28 cellular contexts compared by ENCODE assay signal in genomic region chr17:64334851-64335250, GRCh38. TPM values are rescaled to one million over a fixed set of nuclear protein-coding genes. Genes with fewer than 3 reads are reported as not detected.
A peak's percentile ranks its signal among the peaks of the same experiment; 100 is the strongest.
DNase-seq lines count a peak whose midpoint lies in the region; ATAC-seq and TF ChIP-seq lines count a peak whose summit lies in the region.
"Had no signal": no experiment of that assay in that cellular context is flagged by ENCODE, and none has a peak within 500 bp of the region (broad histone marks: within the 10 kb centered on the region; RNA-seq: fewer than 3 reads in every experiment).

No MANE protein-coding gene starts in this region.

- peaks cover 3% of the 10 kb centered on the region for H3K36me3 Mint-ChIP-seq in activated naive CD8-positive, alpha-beta T cell
- no peaks in the 10 kb centered on the region for H3K36me3 Mint-ChIP-seq in activated naive CD8-positive, alpha-beta T cell treated with anti-CD3 and anti-CD28 coated beads for 36 hours
- no peaks in the 10 kb centered on the region for H3K36me3 Mint-ChIP-seq in neural progenitor cell
- H3K36me3 Mint-ChIP-seq: mesothelial cell of epicardium had no signal

- intact Hi-C loops in breast epithelium (cut with DNase I; ENCODE audit: low total_unique reads): no loop called here

- TF ChIP-seq CTCF in breast epithelium (IDR thresholded peaks at IDR 0.05) (no peak), neural progenitor cell (IDR thresholded peaks at IDR 0.05) (no peak), upper lobe of left lung (IDR thresholded peaks at IDR 0.05) (no peak)

- H3K79me2 ChIP-seq in neural progenitor cell (ENCODE audit: low read depth): no peaks in the 10 kb centered on the region

- no peak overlapping the region for H3K4me3 Mint-ChIP-seq in activated naive CD8-positive, alpha-beta T cell
- no peak overlapping the region for H3K4me3 Mint-ChIP-seq in activated naive CD8-positive, alpha-beta T cell treated with anti-CD3 and anti-CD28 coated beads for 36 hours
- H3K4me3 Mint-ChIP-seq in neural progenitor cell: no peak overlapping the region
- H3K4me3 Mint-ChIP-seq: B cell, mesothelial cell of epicardium, naive B cell had no signal

- peaks cover 9% of the 10 kb centered on the region for H3K4me1 Mint-ChIP-seq in activated naive CD8-positive, alpha-beta T cell (ENCODE audit: low read depth)
- peaks cover 2% of the 10 kb centered on the region for H3K4me1 Mint-ChIP-seq in activated naive CD8-positive, alpha-beta T cell treated with anti-CD3 and anti-CD28 coated beads for 36 hours
- H3K4me1 Mint-ChIP-seq in neural progenitor cell: peaks cover 11% of the 10 kb centered on the region

- no peak for TF ChIP-seq EP300 in upper lobe of left lung (IDR thresholded peaks at IDR 0.05)

- H3K27me3 Mint-ChIP-seq in activated naive CD8-positive, alpha-beta T cell: no peaks in the 10 kb centered on the region
- H3K27me3 Mint-ChIP-seq in activated naive CD8-positive, alpha-beta T cell treated with anti-CD3 and anti-CD28 coated beads for 36 hours: no peaks in the 10 kb centered on the region
- peaks cover 17% of the 10 kb centered on the region for H3K27me3 Mint-ChIP-seq in neural progenitor cell (ENCODE audit: insufficient read depth, low read depth)
- H3K27me3 Mint-ChIP-seq: B cell, naive B cell had no signal

- no peaks in the 10 kb centered on the region for H4K20me1 ChIP-seq in neural progenitor cell (ENCODE audit: low read depth)

- H3F3A ChIP-seq in neural progenitor cell (ENCODE audit: low read depth): peaks cover 20% of the 10 kb centered on the region

- H3K27me3 ChIP-seq in breast epithelium (no peaks in the 10 kb centered on the region), neural progenitor cell (no peaks in the 10 kb centered on the region), upper lobe of left lung (no peaks in the 10 kb centered on the region)

- H3K27ac Mint-ChIP-seq in activated naive CD8-positive, alpha-beta T cell: peak overlapping the region; percentile 67
- H3K27ac Mint-ChIP-seq in activated naive CD8-positive, alpha-beta T cell treated with anti-CD3 and anti-CD28 coated beads for 36 hours: no peak overlapping the region
- peak overlapping the region; percentile 42 for H3K27ac Mint-ChIP-seq in neural progenitor cell
- H3K27ac Mint-ChIP-seq: B cell, mesothelial cell of epicardium had no signal

- no peak overlapping the region for H3K9ac ChIP-seq in neural progenitor cell

- peaks cover 0 to 4% of the 10 kb centered on the region in 2 donors for H3K4me1 ChIP-seq in breast epithelium
- H3K4me1 ChIP-seq in neural progenitor cell: peaks cover 12% of the 10 kb centered on the region
- H3K4me1 ChIP-seq in upper lobe of left lung: peaks cover 84 to 98% (median 91%) of the 10 kb centered on the region in 4 donors
- H3K4me1 ChIP-seq: foreskin keratinocyte had no signal

- H3K9me3 Mint-ChIP-seq in activated naive CD8-positive, alpha-beta T cell (ENCODE audit: low read depth): no peaks in the 10 kb centered on the region
- H3K9me3 Mint-ChIP-seq in activated naive CD8-positive, alpha-beta T cell treated with anti-CD3 and anti-CD28 coated beads for 36 hours: no peaks in the 10 kb centered on the region
- no peaks in the 10 kb centered on the region for H3K9me3 Mint-ChIP-seq in neural progenitor cell
- H3K9me3 Mint-ChIP-seq: mesothelial cell of epicardium, naive B cell had no signal

- WGBS in upper lobe of left lung, 2 donors: 94% methylated on average over 9 to 10 of the region's 10 CpGs

- no peak overlapping the region for H3K4me2 ChIP-seq in neural progenitor cell

- H3K4me3 ChIP-seq in breast epithelium: no peak overlapping the region
- H3K4me3 ChIP-seq in neural progenitor cell: no peak overlapping the region
- no peak overlapping the region for H3K4me3 ChIP-seq in upper lobe of left lung

- H3K36me3 ChIP-seq in breast epithelium (no peaks in the 10 kb centered on the region), neural progenitor cell (no peaks in the 10 kb centered on the region), upper lobe of left lung (peaks cover 0 to 47% (median 8%) of the 10 kb centered on the region in 4 donors)
- H3K36me3 ChIP-seq: WERI-Rb-1 had no signal

- H3K27ac ChIP-seq in breast epithelium (peak overlapping the region; percentile 53 to 54), neural progenitor cell (no peak overlapping the region), upper lobe of left lung (peak overlapping the region; percentile 25 to 92 (median 90))
- H3K27ac ChIP-seq: foreskin keratinocyte, WERI-Rb-1 had no signal

- ATAC-seq in upper lobe of left lung (ENCODE audit: low FRiP score in 2 of 2) (no peak), HG02623 (IDR thresholded peaks at IDR 0.05; ENCODE audit: unreplicated experiment) (no peak)
- ATAC-seq: esophagus mucosa, foreskin keratinocyte, Panc1 had no signal

- no peak for DNase-seq in activated naive CD8-positive, alpha-beta T cell treated with anti-CD3 and anti-CD28 coated beads for 36 hours
- DNase-seq in breast epithelium (ENCODE audit: low spot score in 2 of 2) (no peak), neural progenitor cell (ENCODE audit: low spot score) (no peak), upper lobe of left lung (peak in 1 of 2 donors; percentile 39), NCI-H82 treated with DMSO at 0.1 percent for 48 hours (lab: John Stamatoyannopoulos, UW; ENCODE audit: unreplicated experiment) (no peak), GM19238 (ENCODE audit: insufficient read length, low spot score) (no peak)
- DNase-seq: 8988T; activated CD4-positive, alpha-beta T cell treated with anti-CD3 and anti-CD28 coated beads, Interleukin-2, amount 50 U/mL, for 1 hour; activated T-cell treated with anti-CD3 and anti-CD28 coated beads, Interleukin-2, amount 50 U/mL, for 48 hours; amygdala; cortex of kidney; DMS53; foreskin keratinocyte; GDM1; left cardiac atrium; naive B cell; NCI-H2171; NCI-H510A treated with DMSO at 0.1 percent for 48 hours; SIG-M5; SW 1271; T1000; WERI-Rb-1 had no signal

- H3K9me3 ChIP-seq in breast epithelium (no peaks in the 10 kb centered on the region), neural progenitor cell (ENCODE audit: low read depth) (no peaks in the 10 kb centered on the region), upper lobe of left lung (no peaks in the 10 kb centered on the region)

- no peak for TF ChIP-seq POLR2A in breast epithelium (IDR thresholded peaks at IDR 0.05)
- no peak for TF ChIP-seq POLR2A in upper lobe of left lung (IDR thresholded peaks at IDR 0.05)

- H2AFZ ChIP-seq in neural progenitor cell (replicated peaks): no peak overlapping the region

RNA-seq across cellular contexts. Expression of gene PECAM1, which starts 55.8 kb away (rescaled TPM):
- 10 to 100 TPM; 35.6 to 37.6 TPM for total RNA-seq in activated naive CD8-positive, alpha-beta T cell treated with anti-CD3 and anti-CD28 coated beads for 36 hours
- 100 to 1,000 TPM in 2 of 3 donors, 10 to 100 TPM in 1; 85.3 to 181 (median 159) TPM for total RNA-seq in breast epithelium
- total RNA-seq in neural progenitor cell (ENCODE audit: low replicate concordance): not detected in 2 replicates
- 100 to 1,000 TPM; 142 to 635 (median 351) TPM for total RNA-seq in upper lobe of left lung
- total RNA-seq: foreskin keratinocyte had no signal

Comparison
In these comparisons a context has a peak if more than half of its experiments do, and no peak if none do; other contexts are left out.
1. RNA of gene PECAM1, which starts 55.8 kb away (total RNA-seq): 142 to 635 TPM in upper lobe of left lung, 85.3 to 181 TPM in breast epithelium and 35.6 to 37.6 TPM in activated naive CD8-positive, alpha-beta T cell treated with anti-CD3 and anti-CD28 coated beads for 36 hours; not detected in neural progenitor cell; every median in the first group is over 10 times any median in the second.